ENCODE assay signal across 21 cellular contexts in genomic region chr1:230334447-230334837, GRCh38.
"Had no signal": no experiment of that assay in that cellular context is flagged by ENCODE, and none has a peak within 500 bp of the region (broad histone marks: within the 10 kb centered on the region; RNA-seq: fewer than 3 reads in every experiment).

No MANE protein-coding gene starts in this region.

- H3K27ac ChIP-seq: body of pancreas, esophagus squamous epithelium, neutrophil, ovary, prostate gland, testis, transverse colon, VCaP had no signal

- DNase-seq: activated CD4-positive, alpha-beta T cell treated with anti-CD3 and anti-CD28 coated beads for 48 hours; activated CD4-positive, alpha-beta T cell treated with anti-CD3 and anti-CD28 coated beads, Interleukin-2, amount 50 U/mL, for 48 hours; activated CD8-positive, alpha-beta memory T cell treated with anti-CD3 and anti-CD28 coated beads for 24 hours; activated effector memory CD4-positive, alpha-beta T cell treated with Interleukin-2 at 50 U/mL for 16 hours; activated naive CD4-positive, alpha-beta T cell treated with Interleukin-2 at 50 U/mL for 16 hours; body of pancreas; effector CD4-positive, alpha-beta T cell; esophagus squamous epithelium; foreskin melanocyte; kidney glomerular epithelial cell; ovary; stimulated activated CD4-positive, alpha-beta T cell treated with anti-CD3 and anti-CD28 coated beads, Interleukin-2, amount 100 ng/mL, for 48 hours; stimulated activated naive CD4-positive, alpha-beta T cell treated with Interleukin-2 at 50 U/mL for 16 hours; SW 1271; T-helper 9 cell; testis; transverse colon had no signal

- ATAC-seq: activated CD4-positive, CD25-positive, alpha-beta regulatory T cell treated with anti-CD3 and anti-CD28 coated beads, Interleukin-2, amount 50 U/mL, for 24 hours; body of pancreas had no signal
